Comparison of ENCODE assay signal across 17 cellular contexts in genomic region chr2:239727776-239728600, GRCh38.
DNase-seq lines count a peak whose midpoint lies in the region; ATAC-seq, FAIRE-seq and TF ChIP-seq lines count a peak whose summit lies in the region.
"Had no signal": no experiment of that assay in that cellular context is flagged by ENCODE, and none has a peak within 500 bp of the region (broad histone marks: within the 10 kb centered on the region; RNA-seq: fewer than 3 reads in every experiment).

No MANE protein-coding gene starts in this region.

- CTCF ChIA-PET in HepG2 (lab: Yijun Ruan, JAX; ENCODE audit: low intra/inter-chr PET ratio, low total read pairs) = no interaction called here

- ATAC-seq in HepG2 = peak; percentile 58
- peak; percentile 85 for ATAC-seq in sciatic nerve
- no peak for ATAC-seq in GM18861 (IDR thresholded peaks at IDR 0.05; ENCODE audit: unreplicated experiment)

- in situ Hi-C loops in G401 (cut with HindIII; ENCODE audit: low sequenced_read_pairs) = no loop called here
- in situ Hi-C loops in HepG2 (cut with HindIII; ENCODE audit: extremely low pct_ligation_motif_present, low pct_unique_long_range_greater_than_20kb) = no loop called here

- H4K20me1 ChIP-seq in HepG2 (ENCODE audit: insufficient read depth, low read length) = peaks cover 9% of the 10 kb centered on the region; the same call in 1 of the 2 replicates

- H3K9ac ChIP-seq in HepG2 (ENCODE audit: insufficient read depth, low read depth, low read length) = no peak overlapping the region
- H3K9ac ChIP-seq: parathyroid adenoma had no signal

- H3K36me3 ChIP-seq in HepG2 (replicated peaks in 1 of 2; ENCODE audit: control insufficient read depth in 1 of 2, insufficient read depth in 2 of 2, low read length in 2 of 2) = no peaks in the 10 kb centered on the region
- H3K36me3 ChIP-seq: esophagus muscularis mucosa had no signal

- POLR2A ChIA-PET in HepG2 (lab: Yijun Ruan, JAX) = no interaction called here

- BruUV-seq in HepG2 (replicated peaks; lab: Mats Ljungman, UMichigan) = no TSS peak

- H3K27me3 ChIP-seq in dorsolateral prefrontal cortex (no peaks in the 10 kb centered on the region), HepG2 (ENCODE audit: control insufficient read depth in 1 of 2, insufficient read depth in 2 of 2, low read length in 2 of 2) (peaks cover 29 to 82% of the 10 kb centered on the region in 2 experiments)
- H3K27me3 ChIP-seq: esophagus muscularis mucosa had no signal

- WGBS in HepG2 (ENCODE audit: low lambda C conversion rate) = 20% methylated on average over 24 of the region's 30 CpGs

- TF ChIP-seq POLR2A in HepG2 (IDR thresholded peaks at IDR 0.05; ENCODE audit: insufficient read depth in 1 of 2, low read depth in 2 of 2, low read length in 2 of 2) = no peak

- TF ChIP-seq RAD21 in HepG2 (CRISPR knock-in tag; IDR thresholded peaks at IDR 0.05) = no peak

- H3K27ac ChIP-seq in dorsolateral prefrontal cortex = peak overlapping the region in 17 of 59 donors; percentile 8 to 59 (median 32)
- no peak overlapping the region for H3K27ac ChIP-seq in HepG2 (ENCODE audit: extremely low read length, insufficient read depth, low read length)
- H3K27ac ChIP-seq: esophagus muscularis mucosa, parathyroid adenoma had no signal

- H3K9me3 ChIP-seq in HepG2 (ENCODE audit: low read length) = no peaks in the 10 kb centered on the region
- H3K9me3 ChIP-seq: esophagus muscularis mucosa had no signal

- H3K4me3 ChIP-seq in dorsolateral prefrontal cortex = no peak overlapping the region
- H3K4me3 ChIP-seq in HepG2 (replicated peaks in 1 of 3; ENCODE audit: insufficient read depth in 1 of 3, low read depth in 2 of 3, low read length in 3 of 3) = no peak overlapping the region
- H3K4me3 ChIP-seq: esophagus muscularis mucosa had no signal

- no peaks in the 10 kb centered on the region for H3K4me1 ChIP-seq in HepG2 (ENCODE audit: insufficient read depth, low read length)
- H3K4me1 ChIP-seq: parathyroid adenoma had no signal

- DNase-seq in G401 (ENCODE audit: low spot score) = peak; percentile 35
- DNase-seq in dorsolateral prefrontal cortex = peak in 7 of 10 donors; percentile 35 to 62 (median 46)
- DNase-seq in HepG2 (ENCODE audit: low spot score) = no peak
- peak; percentile 66 for DNase-seq in sciatic nerve (ENCODE audit: low spot score)
- DNase-seq in NCI-H1930 (lab: John Stamatoyannopoulos, UW) = no peak
- DNase-seq in activated CD4-positive, CD25-positive, alpha-beta regulatory T cell (lab: John Stamatoyannopoulos, UW) = no peak
- DNase-seq in A172 (ENCODE audit: low spot score) = no peak
- DNase-seq: activated CD4-positive, alpha-beta T cell treated with anti-CD3 and anti-CD28 coated beads for 48 hours; activated naive CD4-positive, alpha-beta T cell treated with Interleukin-2 at 50 U/mL for 16 hours; H9; NCI-H1694 treated with DMSO at 0.1 percent for 48 hours; NCI-H510A treated with DMSO at 0.1 percent for 48 hours; SIG-M5 had no signal

- TF ChIP-seq CTCF in dorsolateral prefrontal cortex (IDR thresholded peaks at IDR 0.05 in 54 of 56, conservative IDR thresholded peaks at IDR 0.05 in 2 of 56; ENCODE audit: low read depth in 1 of 56, partially characterized antibody in 56 of 56) (peak in 1 of 56 donors; percentile 10), HepG2 (CRISPR knock-in tag; IDR thresholded peaks at IDR 0.05) (peak; percentile 31; the same call in 1 of the 2 replicates)

- no peaks in the 10 kb centered on the region for H3K79me2 ChIP-seq in HepG2 (ENCODE audit: insufficient read depth, low read length)
- H3K79me2 ChIP-seq: parathyroid adenoma had no signal

- FAIRE-seq in HepG2 (lab: Jason Lieb, UNC) = no peak
- FAIRE-seq: HTR-8/SVneo had no signal

- intact Hi-C loops in dorsolateral prefrontal cortex (cut with DNase I) = no loop called here
- intact Hi-C loops in HepG2 (cut with micrococcal nuclease; ENCODE audit: unreplicated experiment) = no loop called here
- intact Hi-C loops in sciatic nerve (cut with DNase I) = no loop called here

- no peak overlapping the region for H3K4me2 ChIP-seq in HepG2 (ENCODE audit: low read depth, low read length)

- no peak overlapping the region for H2AFZ ChIP-seq in HepG2 (ENCODE audit: low read length)
- H2AFZ ChIP-seq: parathyroid adenoma had no signal

- no peak for TF ChIP-seq EP300 in HepG2 (IDR thresholded peaks at IDR 0.05; ENCODE audit: low read depth in 2 of 2, low read length in 2 of 2)
- no peak for TF ChIP-seq EP300 in HepG2 (CRISPR knock-in tag; IDR thresholded peaks at IDR 0.05; ENCODE audit: borderline replicate concordance)

TF ChIP-seq in HepG2, 621 proteins besides CTCF, POLR2A, EP300 and RAD21:
- TF ChIP-seq KDM6A (CRISPR knock-in tag; IDR thresholded peaks at IDR 0.05; ENCODE audit: low read depth) (no peak), ZNF562 (CRISPR knock-in tag; IDR thresholded peaks at IDR 0.05; ENCODE audit: borderline replicate concordance) (no peak), RAD51 (IDR thresholded peaks at IDR 0.05; ENCODE audit: borderline replicate concordance) (no peak), MLX (CRISPR knock-in tag; IDR thresholded peaks at IDR 0.05) (no peak), SMAD1 (CRISPR knock-in tag; IDR thresholded peaks at IDR 0.05; ENCODE audit: borderline replicate concordance, low read depth) (no peak), FOXA1 (IDR thresholded peaks at IDR 0.05) (no peak), FOXA1 (CRISPR knock-in tag; IDR thresholded peaks at IDR 0.05) (no peak), ZSCAN30 (CRISPR knock-in tag; IDR thresholded peaks at IDR 0.05) (no peak), SAP130 (CRISPR knock-in tag; IDR thresholded peaks at IDR 0.05; ENCODE audit: low read depth) (no peak)

Comparison
In these comparisons a context has a peak if more than half of its experiments do, and no peak if none do; other contexts are left out.
1. DNase-seq: peak in G401 (single experiment), dorsolateral prefrontal cortex (7 of 10) and sciatic nerve (single experiment); none in HepG2 (single experiment), NCI-H1930 (0 of 2), activated CD4-positive, CD25-positive, alpha-beta regulatory T cell (0 of 4) and A172 (single experiment).